ENCODE assay signal across 17 cellular contexts in the genomic region with DNA sequence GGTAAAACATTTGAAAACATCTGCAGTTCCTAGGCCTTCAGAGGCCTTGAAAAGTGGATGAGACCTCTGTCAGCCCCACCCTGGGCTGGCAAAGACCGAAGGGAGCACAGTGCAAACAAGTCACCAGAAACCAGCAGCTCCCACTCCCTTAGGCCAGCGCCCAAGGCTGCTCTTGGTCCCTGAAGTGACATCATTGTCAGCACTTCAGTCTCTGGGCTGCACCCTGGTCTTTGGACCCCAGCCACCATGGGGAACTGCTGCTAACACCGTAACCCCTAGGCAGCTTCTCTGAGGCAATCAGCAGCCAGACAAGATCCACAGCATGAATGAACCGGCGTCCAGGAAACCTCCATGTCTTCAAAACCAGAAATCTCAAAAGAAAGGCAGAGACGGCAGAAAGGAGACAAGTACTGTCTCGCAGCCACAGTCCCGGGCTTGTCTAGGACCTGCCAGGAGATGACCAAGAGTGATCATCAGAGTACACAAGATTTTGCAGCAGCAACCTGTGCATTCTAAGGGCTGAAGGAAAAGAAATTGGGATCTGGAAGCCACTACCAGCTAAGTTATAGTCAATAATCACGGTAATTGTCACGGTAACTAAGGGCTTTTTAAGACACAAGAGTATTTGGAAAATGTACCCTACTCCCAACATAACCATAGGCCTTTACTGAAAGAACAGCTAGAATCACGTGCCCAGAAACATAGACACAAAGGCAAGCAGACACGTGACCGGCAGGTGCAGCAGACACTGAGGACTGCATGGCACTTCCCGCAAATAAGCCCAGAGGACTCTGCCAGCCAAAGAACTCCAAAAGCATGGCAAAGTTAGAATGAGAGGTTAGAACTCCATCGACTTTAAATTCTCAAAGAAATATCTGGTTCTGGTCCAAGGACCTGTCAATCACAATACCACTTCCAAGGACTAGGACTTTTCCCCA. TPM values are rescaled to one million over a fixed set of nuclear protein-coding genes. Genes with fewer than 3 reads are reported as not detected.
A peak's percentile ranks its signal among the peaks of the same experiment; 100 is the strongest.
DNase-seq lines count a peak whose midpoint lies in the region; ATAC-seq and TF ChIP-seq lines count a peak whose summit lies in the region.
"Had no signal": no experiment of that assay in that cellular context is flagged by ENCODE, and none has a peak within 500 bp of the region (broad histone marks: within the 10 kb centered on the region; RNA-seq: fewer than 3 reads in every experiment).

No MANE protein-coding gene starts in this region.

- H3K27ac Mint-ChIP-seq in CD14-positive monocyte = no peak overlapping the region
- H3K27ac Mint-ChIP-seq: activated CD4-positive, alpha-beta T cell treated with anti-CD3 and anti-CD28 coated beads, Interleukin-2, amount 10 ng/mL, durations not matched to agents 7 days and 5 days; activated naive CD4-positive, alpha-beta T cell treated with anti-CD3 and anti-CD28 coated beads for 36 hours; naive thymus-derived CD4-positive, alpha-beta T cell; stimulated activated effector memory CD8-positive, alpha-beta T cell treated with anti-CD3 and anti-CD28 coated beads, Interleukin-12 subunit alpha, Interleukin-12 subunit beta, amount 100 ng/mL, for 72 hours had no signal

- TF ChIP-seq CTCF in hepatocyte (IDR thresholded peaks at IDR 0.05; ENCODE audit: poor library complexity) = no peak
- no peak for TF ChIP-seq CTCF in thoracic aorta (IDR thresholded peaks at IDR 0.05)
- no peak for TF ChIP-seq CTCF in CD14-positive monocyte (IDR thresholded peaks at IDR 0.05)

- no peaks in the 10 kb centered on the region for H3K79me2 ChIP-seq in hepatocyte

- H3K4me1 Mint-ChIP-seq in CD14-positive monocyte = no peaks in the 10 kb centered on the region
- H3K4me1 Mint-ChIP-seq: activated CD4-positive, alpha-beta T cell treated with anti-CD3 and anti-CD28 coated beads, Interleukin-2, amount 10 ng/mL, durations not matched to agents 7 days and 5 days; naive thymus-derived CD4-positive, alpha-beta T cell; stimulated activated effector memory CD8-positive, alpha-beta T cell treated with anti-CD3 and anti-CD28 coated beads, Interleukin-12 subunit alpha, Interleukin-12 subunit beta, amount 100 ng/mL, for 72 hours had no signal

- TF ChIP-seq POLR2A in erythroblast (IDR thresholded peaks at IDR 0.05; ENCODE audit: low read length) = no peak

- no peak overlapping the region for H3K4me2 ChIP-seq in hepatocyte

- H3K27ac ChIP-seq in hepatocyte (peak overlapping the region; percentile 66), thoracic aorta (peak overlapping the region; percentile 48 to 51)
- H3K27ac ChIP-seq: gastrocnemius medialis had no signal

- no peaks in the 10 kb centered on the region for H3K36me3 Mint-ChIP-seq in CD14-positive monocyte
- H3K36me3 Mint-ChIP-seq: naive thymus-derived CD4-positive, alpha-beta T cell; stimulated activated effector memory CD8-positive, alpha-beta T cell treated with anti-CD3 and anti-CD28 coated beads, Interleukin-12 subunit alpha, Interleukin-12 subunit beta, amount 100 ng/mL, for 72 hours had no signal

- no peaks in the 10 kb centered on the region for H4K20me1 ChIP-seq in hepatocyte (ENCODE audit: insufficient read depth, poor library complexity, severe bottlenecking)

- ATAC-seq in thoracic aorta (ENCODE audit: insufficient number of reproducible peaks, low FRiP score, low read depth) = no peak
- ATAC-seq in GM18873 (IDR thresholded peaks at IDR 0.05; ENCODE audit: low FRiP score, unreplicated experiment) = no peak
- ATAC-seq: gastrocnemius medialis; naive thymus-derived CD4-positive, alpha-beta T cell; stimulated activated effector memory CD8-positive, alpha-beta T cell treated with anti-CD3 and anti-CD28 coated beads, Interleukin-12 subunit alpha, Interleukin-12 subunit beta, amount 100 ng/mL, for 72 hours had no signal

- H3K4me1 ChIP-seq in hepatocyte (ENCODE audit: insufficient read depth) (peaks cover 3% of the 10 kb centered on the region), thoracic aorta (ENCODE audit: control insufficient read depth in 1 of 2, low read depth in 2 of 2) (peaks cover 32 to 76% of the 10 kb centered on the region in 2 donors)
- H3K4me1 ChIP-seq: gastrocnemius medialis had no signal

- H3K27me3 ChIP-seq in hepatocyte (no peaks in the 10 kb centered on the region), thoracic aorta (replicated peaks; ENCODE audit: insufficient read depth) (no peaks in the 10 kb centered on the region)

- H3K4me3 ChIP-seq in hepatocyte = no peak overlapping the region
- no peak overlapping the region for H3K4me3 ChIP-seq in thoracic aorta
- H3K4me3 ChIP-seq: gastrocnemius medialis had no signal

- intact Hi-C loops in CD14-positive monocyte (cut with micrococcal nuclease) = no loop called here

- no peaks in the 10 kb centered on the region for H3K36me3 ChIP-seq in hepatocyte (replicated peaks; ENCODE audit: insufficient read depth, low read depth)
- no peaks in the 10 kb centered on the region for H3K36me3 ChIP-seq in thoracic aorta
- H3K36me3 ChIP-seq: gastrocnemius medialis had no signal

- H3K9me3 ChIP-seq in hepatocyte (ENCODE audit: low read depth) (no peaks in the 10 kb centered on the region), thoracic aorta (peaks cover 4% of the 10 kb centered on the region)

- H3K4me3 Mint-ChIP-seq in CD14-positive monocyte = no peak overlapping the region
- H3K4me3 Mint-ChIP-seq: activated CD4-positive, alpha-beta T cell treated with anti-CD3 and anti-CD28 coated beads, Interleukin-2, amount 10 ng/mL, durations not matched to agents 7 days and 5 days; activated naive CD4-positive, alpha-beta T cell treated with anti-CD3 and anti-CD28 coated beads for 36 hours; naive thymus-derived CD4-positive, alpha-beta T cell; stimulated activated effector memory CD8-positive, alpha-beta T cell treated with anti-CD3 and anti-CD28 coated beads, Interleukin-12 subunit alpha, Interleukin-12 subunit beta, amount 100 ng/mL, for 72 hours had no signal

- peaks cover 5 to 16% (median 9%) of the 10 kb centered on the region in 3 donors for H3K27me3 Mint-ChIP-seq in CD14-positive monocyte (ENCODE audit: low read depth in 3 of 3)
- H3K27me3 Mint-ChIP-seq: activated CD4-positive, alpha-beta T cell treated with anti-CD3 and anti-CD28 coated beads, Interleukin-2, amount 10 ng/mL, durations not matched to agents 7 days and 5 days had no signal

- DNase-seq in NCI-H1436 (lab: John Stamatoyannopoulos, UW) (peak; percentile 9), NCI-H1436 treated with DMSO at 0.1 percent for 48 hours (lab: John Stamatoyannopoulos, UW) (no peak), NCI-H345 treated with DMSO at 0.1 percent for 48 hours (lab: John Stamatoyannopoulos, UW; ENCODE audit: unreplicated experiment) (peak; percentile 5), hepatocyte (ENCODE audit: low spot score) (peak; percentile 69), thoracic aorta (ENCODE audit: low spot score) (no peak), erythroblast (lab: John Stamatoyannopoulos, UW) (no peak), CD14-positive monocyte (ENCODE audit: low spot score) (no peak)
- DNase-seq: 8988T; activated CD4-positive, alpha-beta T cell treated with anti-CD3 and anti-CD28 coated beads, Interleukin-2, amount 10 ng/mL, durations not matched to agents 7 days and 5 days; activated naive CD4-positive, alpha-beta T cell treated with anti-CD3 and anti-CD28 coated beads for 36 hours; gastrocnemius medialis; naive thymus-derived CD4-positive, alpha-beta T cell; NCI-H1930; RPMI8226; SW 1271 had no signal

- H2AFZ ChIP-seq in hepatocyte = no peak overlapping the region

- WGBS in hepatocyte (ENCODE audit: low lambda C conversion rate, missing lambda C conversion rate) = 82% methylated on average over 15 of the region's 15 CpGs

- peaks cover 0 to under 1% (median 0%) of the 10 kb centered on the region in 7 donors for H3K9me3 Mint-ChIP-seq in CD14-positive monocyte
- H3K9me3 Mint-ChIP-seq: activated CD4-positive, alpha-beta T cell treated with anti-CD3 and anti-CD28 coated beads, Interleukin-2, amount 10 ng/mL, durations not matched to agents 7 days and 5 days; activated naive CD4-positive, alpha-beta T cell treated with anti-CD3 and anti-CD28 coated beads for 36 hours; stimulated activated effector memory CD8-positive, alpha-beta T cell treated with anti-CD3 and anti-CD28 coated beads, Interleukin-12 subunit alpha, Interleukin-12 subunit beta, amount 100 ng/mL, for 72 hours had no signal

- H3K9me2 ChIP-seq in hepatocyte (replicated peaks; ENCODE audit: insufficient read depth) = no peaks in the 10 kb centered on the region

RNA-seq across cellular contexts. Expression of gene CPXM2, which starts 23.3 kb away (rescaled TPM):
- 4.9 and 5.3 TPM in 2 replicates for total RNA-seq in hepatocyte
- 0.88 and 3.7 TPM in 2 replicates for polyA plus RNA-seq in hepatocyte
- 100 to 1,000 TPM; 275 to 348 TPM for total RNA-seq in thoracic aorta
- not detected for polyA plus RNA-seq in CD14-positive monocyte
- total RNA-seq: activated CD4-positive, alpha-beta T cell treated with anti-CD3 and anti-CD28 coated beads, Interleukin-2, amount 10 ng/mL, durations not matched to agents 7 days and 5 days; activated naive CD4-positive, alpha-beta T cell treated with anti-CD3 and anti-CD28 coated beads for 36 hours; naive thymus-derived CD4-positive, alpha-beta T cell had no signal
- polyA plus RNA-seq: naive thymus-derived CD4-positive, alpha-beta T cell had no signal

Comparison
In these comparisons a context has a peak if more than half of its experiments do, and no peak if none do; other contexts are left out.
1. DNase-seq: peak in NCI-H1436 (single experiment), NCI-H345 treated with DMSO at 0.1 percent for 48 hours (single experiment) and hepatocyte (single experiment); none in NCI-H1436 treated with DMSO at 0.1 percent for 48 hours (single experiment), thoracic aorta (single experiment), erythroblast (0 of 2) and CD14-positive monocyte (single experiment).
2. RNA of gene CPXM2, which starts 23.3 kb away (total RNA-seq): 275 to 348 TPM in thoracic aorta; 4.9 to 5.3 TPM in hepatocyte; every median in the first group is over 10 times any median in the second.